Comparison of ENCODE assay signal across 12 cellular contexts in the genomic region with DNA sequence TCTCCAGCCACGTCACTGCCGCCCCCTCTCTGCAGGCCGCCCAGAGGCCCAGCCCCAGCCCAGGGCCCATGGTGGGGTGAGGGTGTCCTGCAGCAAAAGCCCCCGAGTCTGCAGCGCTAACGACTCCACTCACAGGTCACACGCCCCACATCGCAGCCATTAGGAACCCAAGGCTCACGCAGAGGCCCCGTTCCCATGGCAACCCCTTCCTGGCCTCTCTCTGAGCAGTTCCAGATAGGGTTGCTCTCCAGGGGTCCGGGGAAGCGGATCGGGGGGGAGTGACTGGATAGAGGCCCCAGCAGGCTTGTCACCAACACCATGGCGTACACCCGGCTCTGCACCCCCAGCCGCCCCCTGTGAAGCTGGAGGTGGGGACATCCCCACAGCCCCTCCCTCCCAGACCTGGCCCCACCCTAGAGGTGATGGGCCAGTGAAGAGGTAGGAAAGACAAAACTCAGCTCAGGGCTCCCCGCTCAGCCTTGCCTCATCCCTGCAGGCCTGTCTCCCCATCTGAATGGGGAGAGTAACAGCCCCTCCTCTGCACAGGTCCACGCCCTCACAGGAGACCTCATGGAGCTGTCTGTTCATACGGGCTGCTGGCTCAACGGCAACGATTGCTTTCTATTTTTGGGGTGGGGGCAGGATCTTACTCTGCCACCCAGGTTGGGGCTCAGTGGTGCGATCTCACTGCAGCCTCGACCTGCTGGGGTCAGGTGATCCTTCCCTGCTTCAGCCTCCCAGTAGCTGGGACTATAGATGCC. TPM values are rescaled to one million over a fixed set of nuclear protein-coding genes. Genes with fewer than 3 reads are reported as not detected.
DNase-seq lines count a peak whose midpoint lies in the region; TF ChIP-seq lines count a peak whose summit lies in the region.
"Had no signal": no experiment of that assay in that cellular context is flagged by ENCODE, and none has a peak within 500 bp of the region (broad histone marks: within the 10 kb centered on the region; RNA-seq: fewer than 3 reads in every experiment).

No MANE protein-coding gene starts in this region.

- DNase-seq in DMS 273 (lab: John Stamatoyannopoulos, UW; ENCODE audit: unreplicated experiment): peak; percentile 47
- no peak for DNase-seq in DMS 273 treated with DMSO at 0.1 percent for 48 hours (lab: John Stamatoyannopoulos, UW)
- DNase-seq in anterior cingulate cortex (lab: John Stamatoyannopoulos, UW): peak in 32 of 58 donors; percentile 2 to 61 (median 20)
- peak in 34 of 51 donors; percentile 8 to 62 (median 34) for DNase-seq in hypothalamus (lab: John Stamatoyannopoulos, UW)
- DNase-seq in SHP77 (lab: John Stamatoyannopoulos, UW): no peak
- no peak for DNase-seq in activated CD4-positive, CD25-positive, alpha-beta regulatory T cell treated with anti-CD3 and anti-CD28 coated beads, Interleukin-2, amount 50 U/mL, for 72 hours
- no peak for DNase-seq in spleen
- DNase-seq: cerebellar nuclear complex, NCI-H1092, SIG-M5 had no signal

- peak overlapping the region in 2 of 8 donors; percentile 31 to 57 for H3K27ac ChIP-seq in spleen
- H3K27ac ChIP-seq: 22Rv1 had no signal

- 59 to 68% (median 60%) methylated on average over 19 to 23 of the region's 23 CpGs for WGBS in spleen, 5 donors

- intact Hi-C loops in spleen (cut with DNase I; ENCODE audit: low total_unique reads): loop anchor here (10.0 kb wide), 1 partner anchor 52 kb away; no protein-coding TSS in a partner anchor

- H3K9ac ChIP-seq in skeletal muscle satellite cell (ENCODE audit: low read depth, low read length): no peak overlapping the region

- H3K36me3 ChIP-seq in skeletal muscle satellite cell (ENCODE audit: insufficient read depth, low read length) (peaks cover 15% of the 10 kb centered on the region), spleen (peaks cover 0 to 96% (median 30%) of the 10 kb centered on the region in 6 donors)

- H3K4me3 ChIP-seq in skeletal muscle satellite cell (ENCODE audit: low read length) (no peak overlapping the region), spleen (no peak overlapping the region)

- TF ChIP-seq POLR2A in spleen (IDR thresholded peaks at IDR 0.05): no peak

- H3K4me1 ChIP-seq in skeletal muscle satellite cell (ENCODE audit: control insufficient read depth, insufficient read depth, low read length) (peaks cover 12% of the 10 kb centered on the region), spleen (peaks cover 5 to 80% (median 49%) of the 10 kb centered on the region in 6 donors)

- H3K27me3 ChIP-seq in skeletal muscle satellite cell (ENCODE audit: control insufficient read depth, insufficient read depth, low read length) (no peaks in the 10 kb centered on the region), spleen (replicated peaks in 1 of 7) (no peaks in the 10 kb centered on the region)

- H3K4me2 ChIP-seq in skeletal muscle satellite cell (ENCODE audit: low read length): peak overlapping the region; percentile 3

- no peaks in the 10 kb centered on the region for H3K9me3 ChIP-seq in skeletal muscle satellite cell (replicated peaks; ENCODE audit: low read length)
- H3K9me3 ChIP-seq in spleen: no peaks in the 10 kb centered on the region

- no peak for TF ChIP-seq CTCF in spleen (IDR thresholded peaks at IDR 0.05 in 8 of 11, conservative IDR thresholded peaks at IDR 0.05 in 3 of 11)

RNA-seq across cellular contexts. Expression of gene TNRC18, which starts 41.2 kb away (rescaled TPM):
- total RNA-seq in skeletal muscle satellite cell (2012; rRNA removed): 40.8 and 49.7 TPM in 2 replicates
- 100 to 1,000 TPM in 2 of 7 donors, 10 to 100 TPM in 5; 56.1 to 124 (median 86.6) TPM for total RNA-seq in spleen
- 10 to 100 TPM in 1 of 3 donors, 1 to 10 TPM in 2; 3.4 to 33.6 (median 3.8) TPM for polyA plus RNA-seq in spleen

Comparison
In these comparisons a context has a peak if more than half of its experiments do, and no peak if none do; other contexts are left out.
1. DNase-seq: peak in DMS 273 (single experiment), anterior cingulate cortex (32 of 58) and hypothalamus (34 of 51); none in DMS 273 treated with DMSO at 0.1 percent for 48 hours (single experiment), SHP77 (0 of 2), activated CD4-positive, CD25-positive, alpha-beta regulatory T cell treated with anti-CD3 and anti-CD28 coated beads, Interleukin-2, amount 50 U/mL, for 72 hours (single experiment) and spleen (single experiment).